25 cellular contexts compared by ENCODE assay signal in genomic region chr1:219746141-219746540, GRCh38.
"Had no signal": no experiment of that assay in that cellular context is flagged by ENCODE, and none has a peak within 500 bp of the region (broad histone marks: within the 10 kb centered on the region; RNA-seq: fewer than 3 reads in every experiment).

No MANE protein-coding gene starts in this region.

- ATAC-seq: activated T-cell treated with anti-CD3 and anti-CD28 coated beads, Interleukin-2, amount 50 U/mL, for 72 hours; esophagus mucosa; WTC11 had no signal

- H3K27ac ChIP-seq: brain microvascular endothelial cell, coronary artery, dorsolateral prefrontal cortex, VCaP had no signal

- DNase-seq: activated CD4-positive, alpha-beta memory T cell treated with anti-CD3 and anti-CD28 coated beads, Interleukin-2, amount 10 ng/mL, durations not matched to agents 7 days and 5 days; activated CD4-positive, alpha-beta T cell treated with anti-CD3 and anti-CD28 coated beads for 1 hour; activated CD4-positive, alpha-beta T cell treated with anti-CD3 and anti-CD28 coated beads for 4 hours; activated CD4-positive, alpha-beta T cell treated with anti-CD3 and anti-CD28 coated beads, Interleukin-2, amount 10 ng/mL, durations not matched to agents 7 days and 5 days; activated CD4-positive, alpha-beta T cell treated with anti-CD3 and anti-CD28 coated beads, Interleukin-2, amount 50 U/mL, for 4 hours; activated CD8-positive, alpha-beta memory T cell treated with anti-CD3 and anti-CD28 coated beads, Interleukin-2, amount 50 U/mL, for 48 hours; activated gamma-delta T cell treated with Interleukin-2 at 50 U/mL for 16 hours; activated naive CD4-positive, alpha-beta T cell treated with anti-CD3 and anti-CD28 coated beads, Interleukin-2, amount 50 U/mL, for 16 hours; activated naive CD4-positive, alpha-beta T cell treated with Interleukin-2 at 50 U/mL for 16 hours; activated T-cell treated with anti-CD3 and anti-CD28 coated beads for 4 hours; activated T-cell treated with anti-CD3 and anti-CD28 coated beads, Interleukin-2, amount 50 U/mL, for 24 hours; activated T-cell treated with anti-CD3 and anti-CD28 coated beads, Interleukin-2, amount 50 U/mL, for 72 hours; amniotic stem cell; anterior cingulate cortex; brain microvascular endothelial cell; dorsolateral prefrontal cortex; effector memory CD4-positive, alpha-beta T cell; endodermal cell; foreskin fibroblast; head of caudate nucleus; T-helper 2 cell had no signal

- H3K36me3 ChIP-seq: brain microvascular endothelial cell had no signal

- H3K4me3 ChIP-seq: coronary artery, dorsolateral prefrontal cortex had no signal

- H3K27me3 ChIP-seq: brain microvascular endothelial cell, dorsolateral prefrontal cortex had no signal
